8 cellular contexts compared by ENCODE assay signal in genomic region chr6:123415844-123416468, GRCh38.
DNase-seq lines count a peak whose midpoint lies in the region; ATAC-seq and TF ChIP-seq lines count a peak whose summit lies in the region.

No MANE protein-coding gene starts in this region.

- no peaks in the 10 kb centered on the region for H3K36me3 ChIP-seq in WERI-Rb-1

- H3K4me1 Mint-ChIP-seq in Calu3 (ENCODE audit: low read depth, unreplicated experiment), result no peaks in the 10 kb centered on the region

- H3K4me3 Mint-ChIP-seq in Calu3 (ENCODE audit: low read depth, unreplicated experiment), result no peak overlapping the region

- peak; percentile 29 for TF ChIP-seq CTCF in Calu3 (IDR thresholded peaks at IDR 0.05; ENCODE audit: unreplicated experiment)
- peak; percentile 61 for TF ChIP-seq CTCF in WERI-Rb-1 (IDR thresholded peaks at IDR 0.05; ENCODE audit: low read depth, low read length)
- peak; percentile 71 for TF ChIP-seq CTCF in fibroblast of the aortic adventitia (IDR thresholded peaks at IDR 0.05; ENCODE audit: insufficient read depth, low read length)

- no peaks in the 10 kb centered on the region for H3K27me3 ChIP-seq in WERI-Rb-1 (ENCODE audit: insufficient read depth, low read depth, severe bottlenecking)

- no TSS peak for BruUV-seq in Calu3 (replicated peaks; lab: Mats Ljungman, UMichigan)

- ATAC-seq in GM19035 (IDR thresholded peaks at IDR 0.05; ENCODE audit: unreplicated experiment) (peak; percentile 94), HG03108 (IDR thresholded peaks at IDR 0.05; ENCODE audit: unreplicated experiment) (peak; percentile 83)

- intact Hi-C loops in Calu3 (cut with micrococcal nuclease; ENCODE audit: unreplicated experiment), result loop anchor here (1.0 to 5.0 kb wide), 2 partner anchors 299 to 1436 kb away; no protein-coding TSS in a partner anchor

- H3K27me3 Mint-ChIP-seq in Calu3 (ENCODE audit: unreplicated experiment), result no peaks in the 10 kb centered on the region

- DNase-seq in Calu3 (peak; percentile 48), NCI-H2107 (lab: John Stamatoyannopoulos, UW) (peak; percentile 46), WERI-Rb-1 (peak; percentile 48), fibroblast of the aortic adventitia (ENCODE audit: low read depth) (peak; percentile 79), occipital lobe (lab: John Stamatoyannopoulos, UW) (peak; percentile 4), GM19238 (ENCODE audit: insufficient read length, low spot score) (no peak)

- H3K9me3 ChIP-seq in WERI-Rb-1 (ENCODE audit: severe bottlenecking), result no peaks in the 10 kb centered on the region

- no peak overlapping the region for H3K27ac ChIP-seq in WERI-Rb-1

- H3K36me3 Mint-ChIP-seq in Calu3 (ENCODE audit: insufficient read depth, unreplicated experiment), result no peaks in the 10 kb centered on the region

- CTCF ChIA-PET in Calu3 (lab: Charles Lee), result interaction anchor here (1.1 kb wide), 1 partner anchor 299 kb away, joined by 12 read pairs; no protein-coding TSS in a partner anchor

- no peaks in the 10 kb centered on the region for H3K9me3 Mint-ChIP-seq in Calu3 (ENCODE audit: low read depth, unreplicated experiment)

- H3K4me3 ChIP-seq in WERI-Rb-1 (ENCODE audit: low read depth, low read length), result no peak overlapping the region
- H3K4me3 ChIP-seq in fibroblast of the aortic adventitia (ENCODE audit: low read depth, low read length), result no peak overlapping the region

- no peak overlapping the region for H3K27ac Mint-ChIP-seq in Calu3 (ENCODE audit: unreplicated experiment)
